30 cellular contexts compared by ENCODE assay signal in genomic region chr6:33241968-33242367, GRCh38. TPM values are rescaled to one million over a fixed set of nuclear protein-coding genes. Genes with fewer than 3 reads are reported as not detected.
DNase-seq lines count a peak whose midpoint lies in the region; ATAC-seq, FAIRE-seq and TF ChIP-seq lines count a peak whose summit lies in the region.
"Had no signal": no experiment of that assay in that cellular context is flagged by ENCODE, and none has a peak within 500 bp of the region (broad histone marks: within the 10 kb centered on the region; RNA-seq: fewer than 3 reads in every experiment).

No MANE protein-coding gene starts in this region.

- intact Hi-C loops in CD8-positive, alpha-beta T cell (cut with DNase I, micrococcal nuclease), result loop anchor here in 1 of 2 experiments (10.0 kb wide), 1 partner anchor 347 kb away; no protein-coding TSS in a partner anchor
- intact Hi-C loops in activated CD8-positive, alpha-beta T cell treated with anti-CD3 and anti-CD28 coated beads for 36 hours (cut with micrococcal nuclease), result loop anchor here (10.0 kb wide), 2 partner anchors 77 to 237 kb away; partner anchors contain the start of gene HLA-DOA

- POLR2A ChIA-PET in activated CD4-positive, alpha-beta T cell treated with anti-CD3 and anti-CD28 coated beads, Interleukin-2, amount 10 ng/mL, durations not matched to agents 7 days and 5 days (lab: Charles Lee), result no interaction called here
- POLR2A ChIA-PET in CD8-positive, alpha-beta T cell (lab: Charles Lee), result no interaction called here
- POLR2A ChIA-PET in activated CD8-positive, alpha-beta T cell treated with anti-CD3 and anti-CD28 coated beads for 36 hours (lab: Charles Lee), result interaction anchor here (1.3 kb wide), 1 partner anchor 37 kb away, joined by 4 read pairs; no protein-coding TSS in a partner anchor

- H3K36me3 ChIP-seq in CD8-positive, alpha-beta T cell (ENCODE audit: insufficient read depth, low read length), result no peaks in the 10 kb centered on the region
- H3K36me3 ChIP-seq in bronchial epithelial cell (ENCODE audit: control insufficient read depth, insufficient read depth, low read length), result no peaks in the 10 kb centered on the region
- H3K36me3 ChIP-seq in small intestine (ENCODE audit: control insufficient read depth in 2 of 2, insufficient read depth in 2 of 2, low read length in 2 of 2), result no peaks in the 10 kb centered on the region
- H3K36me3 ChIP-seq: adrenal gland, esophagus muscularis mucosa, SJCRH30, thyroid gland had no signal

- no peak for FAIRE-seq in bronchial epithelial cell (lab: Jason Lieb, UNC)
- no peak for FAIRE-seq in small intestine (lab: Jason Lieb, UNC)
- FAIRE-seq: endometrium, keratinocyte had no signal

- in situ Hi-C loops in GM13977 (cut with MboI; ENCODE audit: low pct_unique_long_range_greater_than_20kb, low sequenced_read_pairs, unreplicated experiment), result loop anchor here (10.0 kb wide), 1 partner anchor 237 kb away; the partner anchor contains the start of gene HLA-DOA

- CTCF ChIA-PET in activated CD4-positive, alpha-beta T cell treated with anti-CD3 and anti-CD28 coated beads, Interleukin-2, amount 10 ng/mL, durations not matched to agents 7 days and 5 days (lab: Charles Lee), result interaction anchor here (0.9 kb wide), 1 partner anchor 35 kb away, joined by 3 read pairs; the partner anchor contains the start of gene B3GALT4
- CTCF ChIA-PET in CD8-positive, alpha-beta T cell (lab: Charles Lee), result interaction anchor here (1.0 to 1.6 kb wide), 2 partner anchors 92 to 227 kb away, joined by 3 to 6 read pairs; no protein-coding TSS in a partner anchor
- CTCF ChIA-PET in activated CD8-positive, alpha-beta T cell treated with anti-CD3 and anti-CD28 coated beads for 36 hours (lab: Charles Lee), result no interaction called here

- H3K27me3 ChIP-seq in CD8-positive, alpha-beta T cell (ENCODE audit: insufficient read depth, low read length), result no peaks in the 10 kb centered on the region
- H3K27me3 ChIP-seq in bronchial epithelial cell (ENCODE audit: control insufficient read depth, insufficient read depth, low read length) (peaks cover 3% of the 10 kb centered on the region), small intestine (ENCODE audit: control insufficient read depth in 2 of 2, insufficient read depth in 2 of 2, low read length in 2 of 2) (no peaks in the 10 kb centered on the region)
- H3K27me3 ChIP-seq: body of pancreas, thyroid gland had no signal

- H3K9me3 Mint-ChIP-seq in activated CD4-positive, alpha-beta T cell treated with anti-CD3 and anti-CD28 coated beads, Interleukin-2, amount 10 ng/mL, durations not matched to agents 7 days and 5 days, result no peaks in the 10 kb centered on the region
- H3K9me3 Mint-ChIP-seq in CD8-positive, alpha-beta T cell, result no peaks in the 10 kb centered on the region
- H3K9me3 Mint-ChIP-seq in activated CD8-positive, alpha-beta T cell treated with anti-CD3 and anti-CD28 coated beads for 36 hours, result no peaks in the 10 kb centered on the region
- H3K9me3 Mint-ChIP-seq: activated B cell treated with CpG ODN at 0.5 μM for 24 hours; CD4-positive, alpha-beta memory T cell; IgD-negative memory B cell had no signal

- no peaks in the 10 kb centered on the region for H3K36me3 Mint-ChIP-seq in activated CD4-positive, alpha-beta T cell treated with anti-CD3 and anti-CD28 coated beads, Interleukin-2, amount 10 ng/mL, durations not matched to agents 7 days and 5 days (ENCODE audit: low read depth)
- no peaks in the 10 kb centered on the region for H3K36me3 Mint-ChIP-seq in CD8-positive, alpha-beta T cell
- no peaks in the 10 kb centered on the region for H3K36me3 Mint-ChIP-seq in activated CD8-positive, alpha-beta T cell treated with anti-CD3 and anti-CD28 coated beads for 36 hours (ENCODE audit: low read depth)
- H3K36me3 Mint-ChIP-seq: CD4-positive, alpha-beta memory T cell; IgD-negative memory B cell had no signal

- TF ChIP-seq CTCF in CD8-positive, alpha-beta T cell (IDR thresholded peaks at IDR 0.05), result no peak
- TF ChIP-seq CTCF in activated CD8-positive, alpha-beta T cell treated with anti-CD3 and anti-CD28 coated beads for 36 hours (IDR thresholded peaks at IDR 0.05), result no peak
- no peak for TF ChIP-seq CTCF in bronchial epithelial cell (IDR thresholded peaks at IDR 0.05; ENCODE audit: insufficient read depth, low read length, severe bottlenecking)
- TF ChIP-seq CTCF in GM13977 (IDR thresholded peaks at IDR 0.05; ENCODE audit: extremely low read depth, insufficient read depth, missing control alignments), result no peak

- H3K4me3 ChIP-seq in CD8-positive, alpha-beta T cell (ENCODE audit: low read depth, low read length), result no peak overlapping the region
- H3K4me3 ChIP-seq in bronchial epithelial cell (ENCODE audit: low read depth, low read length) (no peak overlapping the region), small intestine (ENCODE audit: low read depth in 1 of 2, low read length in 2 of 2) (no peak overlapping the region)
- H3K4me3 ChIP-seq: adrenal gland, body of pancreas, esophagus muscularis mucosa, SJCRH30, thyroid gland had no signal

- H3K4me1 ChIP-seq in CD8-positive, alpha-beta T cell (ENCODE audit: insufficient read depth, low read length), result no peaks in the 10 kb centered on the region
- no peaks in the 10 kb centered on the region for H3K4me1 ChIP-seq in small intestine (ENCODE audit: control insufficient read depth in 2 of 2, insufficient read depth in 1 of 2, low read depth in 1 of 2, low read length in 1 of 2)
- H3K4me1 ChIP-seq: body of pancreas, esophagus muscularis mucosa, SJCRH30, thyroid gland had no signal

- H3K27me3 Mint-ChIP-seq in activated CD4-positive, alpha-beta T cell treated with anti-CD3 and anti-CD28 coated beads, Interleukin-2, amount 10 ng/mL, durations not matched to agents 7 days and 5 days, result peaks cover 27% of the 10 kb centered on the region
- peaks cover 4% of the 10 kb centered on the region for H3K27me3 Mint-ChIP-seq in CD8-positive, alpha-beta T cell (ENCODE audit: low read depth)
- H3K27me3 Mint-ChIP-seq in activated CD8-positive, alpha-beta T cell treated with anti-CD3 and anti-CD28 coated beads for 36 hours, result no peaks in the 10 kb centered on the region

- peak overlapping the region; percentile 67 for H3K27ac Mint-ChIP-seq in activated CD4-positive, alpha-beta T cell treated with anti-CD3 and anti-CD28 coated beads, Interleukin-2, amount 10 ng/mL, durations not matched to agents 7 days and 5 days
- peak overlapping the region; percentile 69 for H3K27ac Mint-ChIP-seq in CD8-positive, alpha-beta T cell
- H3K27ac Mint-ChIP-seq in activated CD8-positive, alpha-beta T cell treated with anti-CD3 and anti-CD28 coated beads for 36 hours, result peak overlapping the region; percentile 67
- H3K27ac Mint-ChIP-seq: activated B cell treated with CpG ODN at 0.5 μM for 24 hours, IgD-negative memory B cell had no signal

- peaks cover 14% of the 10 kb centered on the region for H3K4me1 Mint-ChIP-seq in activated CD4-positive, alpha-beta T cell treated with anti-CD3 and anti-CD28 coated beads, Interleukin-2, amount 10 ng/mL, durations not matched to agents 7 days and 5 days
- H3K4me1 Mint-ChIP-seq in CD8-positive, alpha-beta T cell (ENCODE audit: low read depth), result peaks cover 9% of the 10 kb centered on the region
- H3K4me1 Mint-ChIP-seq in activated CD8-positive, alpha-beta T cell treated with anti-CD3 and anti-CD28 coated beads for 36 hours (ENCODE audit: low read depth), result peaks cover 13% of the 10 kb centered on the region

- H3K27ac ChIP-seq in CD8-positive, alpha-beta T cell (ENCODE audit: low read depth, low read length), result no peak overlapping the region
- no peak overlapping the region for H3K27ac ChIP-seq in small intestine (ENCODE audit: low read depth in 1 of 2, low read length in 1 of 2)
- H3K27ac ChIP-seq: adrenal gland, body of pancreas, esophagus muscularis mucosa, SJCRH30, thyroid gland had no signal

- 46 to 60% (median 48%) methylated on average over 3 of the region's 3 CpGs for WGBS in small intestine, 3 donors

- H3K9me3 ChIP-seq in CD8-positive, alpha-beta T cell (ENCODE audit: low read length), result no peaks in the 10 kb centered on the region
- H3K9me3 ChIP-seq in small intestine (ENCODE audit: control insufficient read depth, low read depth), result no peaks in the 10 kb centered on the region
- H3K9me3 ChIP-seq: adrenal gland, body of pancreas, esophagus muscularis mucosa, SJCRH30, thyroid gland had no signal

- DNase-seq in activated CD4-positive, alpha-beta T cell treated with anti-CD3 and anti-CD28 coated beads, Interleukin-2, amount 10 ng/mL, durations not matched to agents 7 days and 5 days, result no peak
- no peak for DNase-seq in activated CD4-positive, alpha-beta T cell treated with anti-CD3 and anti-CD28 coated beads, Interleukin-2, amount 50 U/mL, for 48 hours
- no peak for DNase-seq in CD8-positive, alpha-beta T cell
- no peak for DNase-seq in activated CD8-positive, alpha-beta T cell treated with anti-CD3 and anti-CD28 coated beads for 36 hours
- peak; percentile 16 for DNase-seq in bronchial epithelial cell (ENCODE audit: low read depth)
- no peak for DNase-seq in GM13977 (ENCODE audit: low spot score)
- no peak for DNase-seq in medulla oblongata (ENCODE audit: extremely low spot score)
- no peak for DNase-seq in small intestine
- DNase-seq: activated B cell treated with CpG ODN at 0.5 μM for 24 hours; activated effector memory CD4-positive, alpha-beta T cell treated with Interleukin-2 at 50 U/mL for 16 hours; adrenal gland; AML-193; body of pancreas; CD4-positive, alpha-beta memory T cell; foreskin fibroblast; GOT3; left ventricle myocardium superior; NCI-H1092; NCI-H1694 treated with DMSO at 0.1 percent for 48 hours; NCI-H446 treated with DMSO at 0.1 percent for 48 hours; NCI-H774; right cardiac atrium; RPMI8226; SJCRH30; stimulated activated CD4-positive, alpha-beta T cell treated with anti-CD3 and anti-CD28 coated beads, Interleukin-2, amount 100 ng/mL, for 24 hours; thyroid gland had no signal

- peak; percentile 57 for ATAC-seq in CD8-positive, alpha-beta T cell
- ATAC-seq in activated CD8-positive, alpha-beta T cell treated with anti-CD3 and anti-CD28 coated beads for 36 hours, result peak; percentile 90
- ATAC-seq: body of pancreas, left ventricle myocardium superior, right cardiac atrium had no signal

- no peak overlapping the region for H3K4me3 Mint-ChIP-seq in activated CD4-positive, alpha-beta T cell treated with anti-CD3 and anti-CD28 coated beads, Interleukin-2, amount 10 ng/mL, durations not matched to agents 7 days and 5 days
- H3K4me3 Mint-ChIP-seq in CD8-positive, alpha-beta T cell, result peak overlapping the region; percentile 35
- H3K4me3 Mint-ChIP-seq in activated CD8-positive, alpha-beta T cell treated with anti-CD3 and anti-CD28 coated beads for 36 hours, result peak overlapping the region; percentile 44
- H3K4me3 Mint-ChIP-seq: activated B cell treated with CpG ODN at 0.5 μM for 24 hours, IgD-negative memory B cell had no signal

RNA-seq across cellular contexts. Expression of gene VPS52, which starts 29.7 kb away (rescaled TPM):
- total RNA-seq in activated CD4-positive, alpha-beta T cell treated with anti-CD3 and anti-CD28 coated beads, Interleukin-2, amount 10 ng/mL, durations not matched to agents 7 days and 5 days, result 10 to 100 TPM; 79.1 to 84.0 TPM
- total RNA-seq in CD8-positive, alpha-beta T cell, result 10 to 100 TPM; 72.2 to 75.9 TPM
- total RNA-seq in activated CD8-positive, alpha-beta T cell treated with anti-CD3 and anti-CD28 coated beads for 36 hours, result 10 to 100 TPM; 31.2 to 34.3 TPM
- total RNA-seq in bronchial epithelial cell, result 22.1 and 32.5 TPM in 2 replicates
- 10 to 100 TPM; 23.8 to 54.3 (median 41.7) TPM for polyA plus RNA-seq in small intestine

RNA-seq across cellular contexts. Expression of gene RPS18, which starts 29.9 kb away (rescaled TPM):
- total RNA-seq in activated CD4-positive, alpha-beta T cell treated with anti-CD3 and anti-CD28 coated beads, Interleukin-2, amount 10 ng/mL, durations not matched to agents 7 days and 5 days, result 1,000 to 10,000 TPM; 2,438 to 3,135 TPM
- 1,000 to 10,000 TPM; 4,154 to 4,290 TPM for total RNA-seq in CD8-positive, alpha-beta T cell
- 1,000 to 10,000 TPM; 4,910 to 4,938 TPM for total RNA-seq in activated CD8-positive, alpha-beta T cell treated with anti-CD3 and anti-CD28 coated beads for 36 hours
- 9,289 and 12,112 TPM in 2 replicates for total RNA-seq in bronchial epithelial cell
- polyA plus RNA-seq in small intestine, result 1,000 to 10,000 TPM; 2,947 to 6,778 (median 5,180) TPM

RNA-seq across cellular contexts. Expression of gene RING1, which starts 33.7 kb away (rescaled TPM):
- total RNA-seq in activated CD4-positive, alpha-beta T cell treated with anti-CD3 and anti-CD28 coated beads, Interleukin-2, amount 10 ng/mL, durations not matched to agents 7 days and 5 days, result 10 to 100 TPM; 38.1 to 44.0 TPM
- 10 to 100 TPM; 29.1 to 29.5 TPM for total RNA-seq in CD8-positive, alpha-beta T cell
- 10 to 100 TPM; 26.8 to 27.5 TPM for total RNA-seq in activated CD8-positive, alpha-beta T cell treated with anti-CD3 and anti-CD28 coated beads for 36 hours
- 43.4 and 50.7 TPM in 2 replicates for total RNA-seq in bronchial epithelial cell
- polyA plus RNA-seq in small intestine, result 10 to 100 TPM; 30.4 to 46.7 (median 42.3) TPM

RNA-seq across cellular contexts. Expression of gene B3GALT4, which starts 35.0 kb away (rescaled TPM):
- total RNA-seq in activated CD4-positive, alpha-beta T cell treated with anti-CD3 and anti-CD28 coated beads, Interleukin-2, amount 10 ng/mL, durations not matched to agents 7 days and 5 days, result 10 to 100 TPM; 18.3 to 21.5 TPM
- total RNA-seq in CD8-positive, alpha-beta T cell, result 1 to 10 TPM; 7.9 to 8.8 TPM
- total RNA-seq in activated CD8-positive, alpha-beta T cell treated with anti-CD3 and anti-CD28 coated beads for 36 hours, result 1 to 10 TPM; 3.6 to 4.2 TPM
- total RNA-seq in bronchial epithelial cell, result 3.9 and 16.9 TPM in 2 replicates
- polyA plus RNA-seq in small intestine, result 10 to 100 TPM; 10.8 to 15.4 (median 14.5) TPM

RNA-seq across cellular contexts. Expression of gene HSD17B8, which starts 37.5 kb away (rescaled TPM):
- 10 to 100 TPM; 11.0 to 13.6 TPM for total RNA-seq in activated CD4-positive, alpha-beta T cell treated with anti-CD3 and anti-CD28 coated beads, Interleukin-2, amount 10 ng/mL, durations not matched to agents 7 days and 5 days
- 10 to 100 TPM in 1 of 2 experiments, 1 to 10 TPM in 1; 7.0 to 10.4 TPM for total RNA-seq in CD8-positive, alpha-beta T cell
- total RNA-seq in activated CD8-positive, alpha-beta T cell treated with anti-CD3 and anti-CD28 coated beads for 36 hours, result 10 to 100 TPM; 40.6 to 42.0 TPM
- 59.8 and 76.4 TPM in 2 replicates for total RNA-seq in bronchial epithelial cell
- polyA plus RNA-seq in small intestine, result 10 to 100 TPM; 30.9 to 33.8 (median 32.2) TPM
